Comparison of ENCODE assay signal across 35 cellular contexts in genomic region chr14:24890716-24891115, GRCh38.
"Had no signal": no experiment of that assay in that cellular context is flagged by ENCODE, and none has a peak within 500 bp of the region (broad histone marks: within the 10 kb centered on the region; RNA-seq: fewer than 3 reads in every experiment).

No MANE protein-coding gene starts in this region.

- H3K4me3 ChIP-seq: MG63 had no signal

- DNase-seq: Karpas-422, Kasumi-1, MG63, MM.1S, MV-4-11, NCI-H1048, NCI-H1092, NCI-H1092 treated with DMSO at 0.1 percent for 48 hours, NCI-H1105, NCI-H1105 treated with DMSO at 0.1 percent for 48 hours, NCI-H1417, NCI-H1417 treated with DMSO at 0.1 percent for 48 hours, NCI-H1436, NCI-H1436 treated with DMSO at 0.1 percent for 48 hours, NCI-H146, NCI-H1694, NCI-H1694 treated with DMSO at 0.1 percent for 48 hours, NCI-H187, NCI-H187 treated with DMSO at 0.1 percent for 48 hours, NCI-H1930, NCI-H2029, NCI-H2029 treated with DMSO at 0.1 percent for 48 hours, NCI-H2081, NCI-H2081 treated with DMSO at 0.1 percent for 48 hours, NCI-H2107, NCI-H2171, NCI-H2171 treated with DMSO at 0.1 percent for 48 hours, NCI-H2227 treated with DMSO at 0.1 percent for 48 hours, NCI-H226, NCI-H345, NCI-H446, NCI-H446 treated with DMSO at 0.1 percent for 48 hours, NCI-H510A, NCI-H510A treated with DMSO at 0.1 percent for 48 hours, NCI-H524 had no signal

- H3K9me3 ChIP-seq: MG63 had no signal

- H3K36me3 ChIP-seq: MG63 had no signal

- H3K27me3 ChIP-seq: MG63 had no signal
